In the genomic region with DNA sequence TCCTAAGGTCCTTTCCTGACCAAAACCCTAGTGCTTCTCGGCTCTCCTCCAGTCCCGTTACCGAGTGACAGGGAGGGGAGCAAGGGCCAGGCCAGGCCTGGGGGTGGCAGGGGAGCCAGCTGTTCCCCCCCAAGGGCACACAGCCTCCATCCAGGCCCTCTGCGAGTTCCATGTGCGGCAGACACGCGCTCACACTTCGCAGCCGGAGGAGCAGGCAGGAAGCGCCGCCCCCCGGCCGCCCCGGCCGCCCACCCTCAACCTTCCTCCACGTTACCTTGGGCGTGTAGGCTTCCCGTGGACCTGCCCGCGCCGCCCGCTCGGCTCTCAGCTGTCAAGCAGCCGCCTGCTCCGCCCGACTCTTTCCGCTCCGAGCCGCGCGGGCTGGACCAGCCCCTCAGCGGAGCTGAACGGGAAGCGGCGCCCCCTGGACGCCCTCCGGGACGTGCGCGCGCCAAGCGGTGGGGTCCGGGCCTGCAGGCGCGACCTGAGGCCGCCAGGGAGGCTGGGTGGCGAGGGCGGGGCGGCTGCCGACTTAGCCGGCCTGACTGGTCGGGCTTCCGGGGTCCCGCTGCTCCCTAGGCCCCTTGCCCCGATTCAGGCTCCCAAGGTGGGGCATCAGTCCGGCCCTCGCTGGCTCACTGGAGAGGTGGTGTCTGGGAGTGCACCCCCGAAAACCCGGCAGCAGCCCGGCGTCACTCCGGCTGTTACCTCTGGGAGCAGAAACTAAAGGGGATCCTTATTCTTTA, we compare ENCODE assay signal across 8 cellular contexts. TPM values are rescaled to one million over a fixed set of nuclear protein-coding genes. Genes with fewer than 3 reads are reported as not detected.
A peak's percentile ranks its signal among the peaks of the same experiment; 100 is the strongest.
DNase-seq lines count a peak whose midpoint lies in the region; ATAC-seq and TF ChIP-seq lines count a peak whose summit lies in the region.

A gene with protein sequence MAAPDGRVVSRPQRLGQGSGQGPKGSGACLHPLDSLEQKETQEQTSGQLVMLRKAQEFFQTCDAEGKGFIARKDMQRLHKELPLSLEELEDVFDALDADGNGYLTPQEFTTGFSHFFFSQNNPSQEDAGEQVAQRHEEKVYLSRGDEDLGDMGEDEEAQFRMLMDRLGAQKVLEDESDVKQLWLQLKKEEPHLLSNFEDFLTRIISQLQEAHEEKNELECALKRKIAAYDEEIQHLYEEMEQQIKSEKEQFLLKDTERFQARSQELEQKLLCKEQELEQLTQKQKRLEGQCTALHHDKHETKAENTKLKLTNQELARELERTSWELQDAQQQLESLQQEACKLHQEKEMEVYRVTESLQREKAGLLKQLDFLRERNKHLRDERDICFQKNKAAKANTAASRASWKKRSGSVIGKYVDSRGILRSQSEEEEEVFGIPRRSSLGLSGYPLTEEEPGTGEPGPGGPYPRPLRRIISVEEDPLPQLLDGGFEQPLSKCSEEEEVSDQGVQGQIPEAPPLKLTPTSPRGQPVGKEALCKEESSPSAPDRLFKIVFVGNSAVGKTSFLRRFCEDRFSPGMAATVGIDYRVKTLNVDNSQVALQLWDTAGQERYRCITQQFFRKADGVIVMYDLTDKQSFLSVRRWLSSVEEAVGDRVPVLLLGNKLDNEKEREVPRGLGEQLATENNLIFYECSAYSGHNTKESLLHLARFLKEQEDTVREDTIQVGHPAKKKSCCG (minus strand): TSS at position 369 of the 746 bp plus-strand sequence. CDS start 56,110 bp downstream, outside the sequence.

- H3K4me1 ChIP-seq in Caco-2 = 0 out of 2 replicates have a peak, but pooled peaks cover 3% of the 10 kb centered on the region
- H3K4me1 ChIP-seq in iPS DF 6.9 (ENCODE audit: control insufficient read depth, insufficient read depth, low read length) = 0 out of 2 replicates have a peak, but pooled peaks cover 2% of the 10 kb centered on the region

- no peaks in the 10 kb centered on the region for H3K36me3 ChIP-seq in Caco-2 (ENCODE audit: control insufficient read depth, insufficient read depth, low read length)
- no peaks in the 10 kb centered on the region for H3K36me3 ChIP-seq in iPS DF 6.9 (ENCODE audit: control insufficient read depth, insufficient read depth, low read length)

- peak within 1 kb of the TSS; percentile 64 for H3K4me3 Mint-ChIP-seq in Caco-2 (ENCODE audit: unreplicated experiment)
- H3K4me3 Mint-ChIP-seq in activated naive CD8-positive, alpha-beta T cell treated with anti-CD3 and anti-CD28 coated beads, Interleukin-2, amount 10 ng/mL, durations not matched to agents 7 days and 5 days = peak within 1 kb of the TSS; percentile 99

- no peaks in the 10 kb centered on the region for H3K27me3 ChIP-seq in Caco-2 (replicated peaks; ENCODE audit: control insufficient read depth, insufficient read depth, low read length)
- H3K27me3 ChIP-seq in iPS DF 6.9 (ENCODE audit: control insufficient read depth, insufficient read depth, low read length) = no peaks in the 10 kb centered on the region; the same call in 1 of the 2 replicates

- no peaks in the 10 kb centered on the region for H3K36me3 Mint-ChIP-seq in Caco-2 (ENCODE audit: insufficient read depth, unreplicated experiment)
- peaks cover 26% of the 10 kb centered on the region for H3K36me3 Mint-ChIP-seq in activated naive CD8-positive, alpha-beta T cell treated with anti-CD3 and anti-CD28 coated beads, Interleukin-2, amount 10 ng/mL, durations not matched to agents 7 days and 5 days

- H3K9me3 ChIP-seq in Caco-2 = no peaks in the 10 kb centered on the region
- H3K9me3 ChIP-seq in iPS DF 6.9 (ENCODE audit: control insufficient read depth, insufficient read depth, low read length) = no peaks in the 10 kb centered on the region

- intact Hi-C loops in Caco-2 (cut with micrococcal nuclease; ENCODE audit: unreplicated experiment) = no loop called here

- H3K27ac ChIP-seq in iPS DF 6.9 (ENCODE audit: low read length) = no peak within 1 kb of the TSS

- H3K4me3 ChIP-seq in Caco-2 (ENCODE audit: low read depth, low read length) = peak within 1 kb of the TSS; percentile 67
- peak within 1 kb of the TSS; percentile 23; the same call in 1 of the 2 replicates for H3K4me3 ChIP-seq in iPS DF 6.9 (ENCODE audit: low read length)

- no peaks in the 10 kb centered on the region for H3K9me3 Mint-ChIP-seq in Caco-2 (ENCODE audit: unreplicated experiment)
- no peaks in the 10 kb centered on the region for H3K9me3 Mint-ChIP-seq in activated naive CD8-positive, alpha-beta T cell treated with anti-CD3 and anti-CD28 coated beads, Interleukin-2, amount 10 ng/mL, durations not matched to agents 7 days and 5 days

- BruUV-seq in Caco-2 (replicated peaks; lab: Mats Ljungman, UMichigan) = no TSS peak

- POLR2A ChIA-PET in Caco-2 (lab: Charles Lee) = no interaction called here
- POLR2A ChIA-PET in activated naive CD8-positive, alpha-beta T cell treated with anti-CD3 and anti-CD28 coated beads, Interleukin-2, amount 10 ng/mL, durations not matched to agents 7 days and 5 days (lab: Charles Lee) = interaction anchor here (0.6 to 1.9 kb wide), 16 partner anchors 9 to 896 kb away, joined by 3 to 15 read pairs (median 3); a partner anchor contains a TSS

- CTCF ChIA-PET in Caco-2 (lab: Charles Lee) = interaction anchor here (0.6 to 1.1 kb wide), 4 partner anchors 19 to 439 kb away, joined by 3 to 6 read pairs (median 4); no protein-coding TSS in a partner anchor

- peaks cover 14% of the 10 kb centered on the region for H3K4me1 Mint-ChIP-seq in Caco-2 (ENCODE audit: low read depth, unreplicated experiment)
- H3K4me1 Mint-ChIP-seq in activated naive CD8-positive, alpha-beta T cell treated with anti-CD3 and anti-CD28 coated beads, Interleukin-2, amount 10 ng/mL, durations not matched to agents 7 days and 5 days = peaks cover 49% of the 10 kb centered on the region

- H3K27me3 Mint-ChIP-seq in Caco-2 (ENCODE audit: insufficient read depth, unreplicated experiment) = no peaks in the 10 kb centered on the region
- H3K27me3 Mint-ChIP-seq in activated naive CD8-positive, alpha-beta T cell treated with anti-CD3 and anti-CD28 coated beads, Interleukin-2, amount 10 ng/mL, durations not matched to agents 7 days and 5 days = no peaks in the 10 kb centered on the region

- peak; percentile 75 to 85 for TF ChIP-seq CTCF in Caco-2 (IDR thresholded peaks at IDR 0.05; ENCODE audit: insufficient read depth in 1 of 2, low read depth in 1 of 2, low read length in 1 of 2, severe bottlenecking in 1 of 2, unreplicated experiment in 1 of 2)

- WGBS in iPS DF 6.9 (ENCODE audit: insufficient coverage, insufficient read length) = no CpG with 5 or more reads among the region's 62 CpGs

- peak; percentile 84 to 92 for DNase-seq in Caco-2
- DNase-seq in T follicular helper cell (ENCODE audit: low read depth) = peak; percentile 70
- DNase-seq in activated naive CD8-positive, alpha-beta T cell treated with anti-CD3 and anti-CD28 coated beads, Interleukin-2, amount 10 ng/mL, durations not matched to agents 7 days and 5 days = peak; percentile 94
- DNase-seq in iPS DF 6.9 (ENCODE audit: low read depth, low spot score) = no peak
- DNase-seq in stimulated activated CD4-positive, alpha-beta T cell treated with anti-CD3 and anti-CD28 coated beads, Interleukin-12 subunit alpha, Interleukin-12 subunit beta, amount 100 ng/mL, for 48 hours (ENCODE audit: low read depth in 2 of 3, low spot score in 1 of 3) = peak; percentile 68 to 78 (median 71)
- no peak for DNase-seq in NCI-H2196 treated with DMSO at 0.1 percent for 48 hours (lab: John Stamatoyannopoulos, UW; ENCODE audit: unreplicated experiment)

- peak within 1 kb of the TSS; percentile 24 for H3K27ac Mint-ChIP-seq in Caco-2 (ENCODE audit: unreplicated experiment)
- peak within 1 kb of the TSS; percentile 100 for H3K27ac Mint-ChIP-seq in activated naive CD8-positive, alpha-beta T cell treated with anti-CD3 and anti-CD28 coated beads, Interleukin-2, amount 10 ng/mL, durations not matched to agents 7 days and 5 days

- ATAC-seq in GM19455 (IDR thresholded peaks at IDR 0.05; ENCODE audit: unreplicated experiment) = peak; percentile 85
- peak; percentile 80 for ATAC-seq in HG03571 (IDR thresholded peaks at IDR 0.05; ENCODE audit: unreplicated experiment)
- peak; percentile 85 for ATAC-seq in activated naive CD8-positive, alpha-beta T cell treated with anti-CD3 and anti-CD28 coated beads, Interleukin-2, amount 10 ng/mL, durations not matched to agents 7 days and 5 days (ENCODE audit: low read depth)

RNA-seq across cellular contexts. Expression of the gene that starts here (rescaled TPM):
- total RNA-seq in Caco-2 (2022) = 15.4 and 16.5 TPM in 2 replicates
- total RNA-seq in activated naive CD8-positive, alpha-beta T cell treated with anti-CD3 and anti-CD28 coated beads, Interleukin-2, amount 10 ng/mL, durations not matched to agents 7 days and 5 days = 10 to 100 TPM; 35.3 to 36.9 TPM

Comparison
In these comparisons a context has a peak if more than half of its experiments do, and no peak if none do; other contexts are left out.
1. DNase-seq: peak in Caco-2 (2 of 2), T follicular helper cell (single experiment), activated naive CD8-positive, alpha-beta T cell treated with anti-CD3 and anti-CD28 coated beads, Interleukin-2, amount 10 ng/mL, durations not matched to agents 7 days and 5 days (single experiment) and stimulated activated CD4-positive, alpha-beta T cell treated with anti-CD3 and anti-CD28 coated beads, Interleukin-12 subunit alpha, Interleukin-12 subunit beta, amount 100 ng/mL, for 48 hours (3 of 3); none in iPS DF 6.9 (single experiment) and NCI-H2196 treated with DMSO at 0.1 percent for 48 hours (single experiment).
2. Peak in every context shown above with its lines, with median percentiles within 50 percentile points of each other: ATAC-seq.